ENCODE assay signal across 14 cellular contexts in genomic region chr17:27747462-27748359, GRCh38. TPM values are rescaled to one million over a fixed set of nuclear protein-coding genes. Genes with fewer than 3 reads are reported as not detected.
DNase-seq lines count a peak whose midpoint lies in the region; ATAC-seq, FAIRE-seq and TF ChIP-seq lines count a peak whose summit lies in the region.
"Had no signal": no experiment of that assay in that cellular context is flagged by ENCODE, and none has a peak within 500 bp of the region (broad histone marks: within the 10 kb centered on the region; RNA-seq: fewer than 3 reads in every experiment).

No MANE protein-coding gene starts in this region.

- no peaks in the 10 kb centered on the region for H3K36me3 ChIP-seq in BE2C
- no peaks in the 10 kb centered on the region for H3K36me3 ChIP-seq in HCT116 (ENCODE audit: control insufficient read depth in 1 of 2, insufficient read depth in 2 of 2, low read length in 2 of 2)
- H3K36me3 ChIP-seq in K562 (ENCODE audit: control insufficient read depth, insufficient read depth, low read length) = no peaks in the 10 kb centered on the region

- H3K79me2 ChIP-seq in HCT116 (ENCODE audit: insufficient read depth, low read length) (no peaks in the 10 kb centered on the region), K562 (ENCODE audit: control insufficient read depth, insufficient read depth, low read length) (no peaks in the 10 kb centered on the region)

- H3K4me1 ChIP-seq in BE2C (no peaks in the 10 kb centered on the region), HCT116 (ENCODE audit: control insufficient read depth in 1 of 2, insufficient read depth in 2 of 2, low read length in 2 of 2) (peaks cover 0 to 4% of the 10 kb centered on the region in 2 experiments; a peak in 1 of 4 replicates), K562 (replicated peaks in 1 of 2; ENCODE audit: control insufficient read depth in 2 of 2, insufficient read depth in 2 of 2, low read length in 2 of 2) (no peaks in the 10 kb centered on the region; a peak in 1 of 5 replicates)

- no peak overlapping the region for H3K4me3 ChIP-seq in BE2C (ENCODE audit: low read depth, low read length)
- no peak overlapping the region for H3K4me3 ChIP-seq in HCT116 (replicated peaks in 1 of 2; ENCODE audit: low read depth in 1 of 2, low read length in 2 of 2)
- H3K4me3 ChIP-seq in K562 = no peak overlapping the region

- peak; percentile 76 for ATAC-seq in HCT116
- peak; percentile 69 for ATAC-seq in K562
- ATAC-seq in HG02981 (IDR thresholded peaks at IDR 0.05; ENCODE audit: unreplicated experiment) = no peak
- no peak for ATAC-seq in HG03571 (IDR thresholded peaks at IDR 0.05; ENCODE audit: unreplicated experiment)
- ATAC-seq: esophagus mucosa, left lobe of liver had no signal

- H3K27me3 ChIP-seq in BE2C (no peaks in the 10 kb centered on the region), HCT116 (ENCODE audit: insufficient read depth, low read length) (no peaks in the 10 kb centered on the region), K562 (ENCODE audit: control insufficient read depth in 2 of 2, insufficient read depth in 2 of 2, low read length in 2 of 2) (no peaks in the 10 kb centered on the region; a peak in 1 of 5 replicates)

- no peak for TF ChIP-seq EP300 in K562 (IDR thresholded peaks at IDR 0.05; ENCODE audit: low read length)

- H3K4me2 ChIP-seq in HCT116 (ENCODE audit: low read length) = no peak overlapping the region
- no peak overlapping the region for H3K4me2 ChIP-seq in K562 (ENCODE audit: insufficient read depth, low read length)

- CTCF ChIA-PET in HCT116 (lab: Charles Lee) = interaction anchor here (0.7 to 2.2 kb wide), 4 partner anchors 9 to 93 kb away, joined by 3 to 12 read pairs (median 4); no protein-coding TSS in a partner anchor
- CTCF ChIA-PET in K562 (lab: Yijun Ruan, JAX; ENCODE audit: low intra/inter-chr PET ratio) = no interaction called here

- H3K9me3 ChIP-seq in BE2C (no peaks in the 10 kb centered on the region), HCT116 (ENCODE audit: control insufficient read depth in 1 of 2, insufficient read depth in 1 of 2, low read depth in 1 of 2, low read length in 2 of 2) (no peaks in the 10 kb centered on the region), K562 (replicated peaks; ENCODE audit: control insufficient read depth, insufficient read depth, low read depth, low read length) (no peaks in the 10 kb centered on the region)

- H4K20me1 ChIP-seq in HCT116 (ENCODE audit: insufficient read depth) (no peaks in the 10 kb centered on the region), K562 (replicated peaks; ENCODE audit: control insufficient read depth, insufficient read depth, low read length) (no peaks in the 10 kb centered on the region)

- H3K27ac ChIP-seq in HCT116 (ENCODE audit: low read depth, low read length) (no peak overlapping the region), K562 (ENCODE audit: extremely low read depth, low read depth, low read length) (no peak overlapping the region)

- RAD21 ChIA-PET in HCT116 (lab: Charles Lee; ENCODE audit: low non-redundant PET in 1 of 2, low total read pairs in 2 of 2, uncharacterized antibody in 2 of 2, unreplicated experiment in 2 of 2) = no interaction called here

- FAIRE-seq in K562 (lab: Jason Lieb, UNC) = no peak
- FAIRE-seq: H54 had no signal

- WGBS in K562 (ENCODE audit: insufficient coverage, low coverage, missing lambda C conversion rate) = 18% methylated on average over 13 of the region's 13 CpGs

- H3K9me2 ChIP-seq in HCT116 (ENCODE audit: insufficient read depth) = no peaks in the 10 kb centered on the region

- no peaks in the 10 kb centered on the region for H3K9me1 ChIP-seq in K562 (ENCODE audit: control insufficient read depth, insufficient read depth, low read length)

- DNase-seq in BE2C = no peak
- peak; percentile 23 for DNase-seq in HCT116 (ENCODE audit: low read depth, low spot score)
- peak; percentile 32 to 57 (median 49) for DNase-seq in K562 (ENCODE audit: extremely low read depth in 1 of 4, low spot score in 3 of 4)
- DNase-seq in islet precursor cell = peak; percentile 61
- DNase-seq in NCI-H1105 treated with DMSO at 0.1 percent for 48 hours (lab: John Stamatoyannopoulos, UW) = no peak
- no peak for DNase-seq in GM20000 (ENCODE audit: low spot score)
- DNase-seq: activated CD8-positive, alpha-beta memory T cell treated with anti-CD3 and anti-CD28 coated beads, Interleukin-2, amount 50 U/mL, for 4 hours; stimulated activated naive CD4-positive, alpha-beta T cell; T1000 had no signal

- H3K9ac ChIP-seq in HCT116 (ENCODE audit: low read length) = no peak overlapping the region
- no peak overlapping the region for H3K9ac ChIP-seq in K562 (ENCODE audit: insufficient read depth in 1 of 2, low read depth in 2 of 2, low read length in 2 of 2)

- in situ Hi-C loops in K562 (cut with MboI) = loop anchor here (10.0 kb wide), 2 partner anchors 83 to 513 kb away; no protein-coding TSS in a partner anchor

- BruUV-seq in HCT116 (replicated peaks; lab: Mats Ljungman, UMichigan) = no TSS peak
- BruUV-seq in K562 (replicated peaks; lab: Mats Ljungman, UMichigan) = no TSS peak

- TF ChIP-seq POLR2A in HCT116 (IDR thresholded peaks at IDR 0.05; ENCODE audit: borderline replicate concordance, extremely low read depth, insufficient read depth, insufficient read length) (no peak), K562 (conservative IDR thresholded peaks at IDR 0.05) (no peak)

- TF ChIP-seq RAD21 in HCT116 (IDR thresholded peaks at IDR 0.05; ENCODE audit: low read depth) (no peak), K562 (CRISPR knock-in tag; conservative IDR thresholded peaks at IDR 0.05 in 1 of 2, IDR thresholded peaks at IDR 0.05 in 1 of 2) (no peak)

- POLR2A ChIA-PET in HCT116 (lab: Charles Lee) = no interaction called here
- POLR2A ChIA-PET in K562 (lab: Yijun Ruan, JAX) = interaction anchor here (0.6 kb wide), 1 partner anchor 477 kb away, joined by 3 read pairs; no protein-coding TSS in a partner anchor

- intact Hi-C loops in HCT116 (cut with micrococcal nuclease) (loop anchor here (10.0 kb wide), 1 partner anchor 63 kb away; no protein-coding TSS in a partner anchor), K562 (cut with micrococcal nuclease) (no loop called here)

- peak; percentile 44 for TF ChIP-seq CTCF in BE2C (IDR thresholded peaks at IDR 0.05; ENCODE audit: low read depth, low read length)
- TF ChIP-seq CTCF in HCT116 (IDR thresholded peaks at IDR 0.05 in 2 of 3, conservative IDR thresholded peaks at IDR 0.05 in 1 of 3; ENCODE audit: borderline replicate concordance in 1 of 3, insufficient read depth in 1 of 3, low read depth in 2 of 3, low read length in 2 of 3) = peak in 2 of 3 experiments; percentile 65 to 71; a peak in 4 of 6 replicates
- peak; percentile 56 to 64 (median 58) for TF ChIP-seq CTCF in K562 (IDR thresholded peaks at IDR 0.05 in 2 of 3, conservative IDR thresholded peaks at IDR 0.05 in 1 of 3; ENCODE audit: insufficient read depth in 2 of 3, low read depth in 1 of 3, low read length in 3 of 3)
- no peak for TF ChIP-seq CTCF in GM20000 (IDR thresholded peaks at IDR 0.05; ENCODE audit: extremely low read depth, missing control alignments)

- H2AFZ ChIP-seq in HCT116 (ENCODE audit: low read depth, low read length, poor library complexity, severe bottlenecking) (no peak overlapping the region), K562 (ENCODE audit: low read depth, low read length) (no peak overlapping the region)

TF ChIP-seq in HCT116, 20 proteins besides CTCF, POLR2A, EP300 and RAD21:
- no peak for TF ChIP-seq POLR2AphosphoS5 (IDR thresholded peaks at IDR 0.05; ENCODE audit: low read depth, low read length)
- TF ChIP-seq EGR1 (IDR thresholded peaks at IDR 0.05; ENCODE audit: low read depth) = no peak
- no peak for TF ChIP-seq JUND (IDR thresholded peaks at IDR 0.05)
- no peak for TF ChIP-seq FOSL1 (IDR thresholded peaks at IDR 0.05; ENCODE audit: low read depth)
- TF ChIP-seq EZH2 (IDR thresholded peaks at IDR 0.05) = no peak

TF ChIP-seq in K562, 482 proteins besides CTCF, POLR2A, EP300 and RAD21 (continues in another document):
- TF ChIP-seq TEAD1 (CRISPR knock-in tag; IDR thresholded peaks at IDR 0.05) (peak; percentile 97 to 99), NR2F6 (CRISPR knock-in tag; IDR thresholded peaks at IDR 0.05) (peak; percentile 80; the same call in 1 of the 2 replicates), NR2C1 (IDR thresholded peaks at IDR 0.05) (peak; percentile 88), NR2C1 (tag; IDR thresholded peaks at IDR 0.05) (peak; percentile 90), TBL1XR1 (IDR thresholded peaks at IDR 0.05; ENCODE audit: low read length in 2 of 2) (no peak), ZNF133 (CRISPR knock-in tag; IDR thresholded peaks at IDR 0.05) (no peak), TEAD4 (IDR thresholded peaks at IDR 0.05; ENCODE audit: low read length) (peak; percentile 92), TEAD4 (CRISPR knock-in tag; IDR thresholded peaks at IDR 0.05; ENCODE audit: borderline replicate concordance) (0 out of 2 replicates have a peak, but pooled peaks have one; percentile 64), ZNF583 (CRISPR knock-in tag; IDR thresholded peaks at IDR 0.05) (no peak), ZNF143 (CRISPR knock-in tag; IDR thresholded peaks at IDR 0.05) (no peak), FOXA1 (IDR thresholded peaks at IDR 0.05; ENCODE audit: borderline replicate concordance) (no peak), NUFIP1 (IDR thresholded peaks at IDR 0.05; ENCODE audit: partially characterized antibody) (no peak), ILF3 (IDR thresholded peaks at IDR 0.05; ENCODE audit: borderline replicate concordance) (no peak)

RNA-seq across cellular contexts. Expression of gene NOS2, which starts 52.6 kb away (rescaled TPM):
- 2.0 TPM for polyA plus RNA-seq in BE2C (2012; ENCODE audit: insufficient read depth, insufficient read length, low read depth)
- total RNA-seq in HCT116 (2021; ENCODE audit: unreplicated experiment) (0.07 TPM), K562 (2014; rRNA removed) (not detected in 2 replicates), K562 (2014; rRNA removed; fragmentation: Illumina TruSeq; extraction: Trizol) (not detected in 2 replicates), K562 (2015; rRNA removed; fragmentation: Illumina TruSeq; extraction: Trizol) (not detected in 2 replicates), K562 (2021) (not detected in 2 replicates)
- 0.13 and 0.16 TPM in 2 replicates for polyA plus RNA-seq in HCT116 (2012)
- total RNA-seq in K562 (2011; cell fraction: chromatin; rRNA removed; ENCODE audit: low replicate concordance) = not detected in 2 replicates
- not detected in 2 replicates for total RNA-seq in K562 (2011; cell fraction: nucleolus; rRNA removed)
- total RNA-seq in K562 (2011; cell fraction: nucleoplasm; rRNA removed) = not detected in 2 replicates
- polyA plus RNA-seq in K562 (2011; rRNA removed) (not detected in 2 replicates), K562 (2014; fragmentation: Illumina TruSeq; extraction: Trizol) (not detected in 2 replicates), K562 (2014; fragmentation: Nextera tagmentation; extraction: Ambion mirVana) (not detected), K562 (2014; rRNA removed) (not detected in 2 replicates)
- polyA plus RNA-seq in K562 (2011; cell fraction: cytosol; rRNA removed) = 0.01 TPM in 1 of 2 replicates, not detected in the other
- polyA plus RNA-seq in K562 (2011; cell fraction: nucleus; rRNA removed) = not detected in 2 replicates
- polyA plus RNA-seq in K562 (2012) = not detected in 2 replicates
- polyA minus RNA-seq in K562 (2011; rRNA and poly(A)+ RNA removed) = not detected in 2 replicates
- not detected in 2 replicates for polyA minus RNA-seq in K562 (2011; cell fraction: cytosol; rRNA and poly(A)+ RNA removed)
- not detected in 2 replicates for polyA minus RNA-seq in K562 (2011; cell fraction: nucleus; rRNA and poly(A)+ RNA removed)
- total RNA-seq: esophagus mucosa, left lobe of liver had no signal

Comparison
In these comparisons a context has a peak if more than half of its experiments do, and no peak if none do; other contexts are left out.
1. DNase-seq: peak in HCT116 (single experiment), K562 (4 of 4) and islet precursor cell (single experiment); none in BE2C (single experiment), NCI-H1105 treated with DMSO at 0.1 percent for 48 hours (single experiment) and GM20000 (single experiment).
2. ATAC-seq: peak in HCT116 (single experiment) and K562 (single experiment); none in HG02981 (single experiment) and HG03571 (single experiment).